ENCODE assay signal across 26 cellular contexts in genomic region chr6:3962897-3963296, GRCh38.
A peak's percentile ranks its signal among the peaks of the same experiment; 100 is the strongest.
DNase-seq lines count a peak whose midpoint lies in the region; ATAC-seq and TF ChIP-seq lines count a peak whose summit lies in the region.
"Had no signal": no experiment of that assay in that cellular context is flagged by ENCODE, and none has a peak within 500 bp of the region (broad histone marks: within the 10 kb centered on the region; RNA-seq: fewer than 3 reads in every experiment).

No MANE protein-coding gene starts in this region.

- CTCF ChIA-PET in PC-3 (lab: Charles Lee) = no interaction called here

- 91 to 100% methylated on average over 3 of the region's 3 CpGs for WGBS in GM23248 (ENCODE audit: low coverage in 1 of 2, low lambda C conversion rate in 2 of 2, missing lambda C conversion rate in 2 of 2), 2 experiments

- H4K20me1 ChIP-seq in PC-3 (ENCODE audit: low read length) = no peaks in the 10 kb centered on the region
- no peaks in the 10 kb centered on the region for H4K20me1 ChIP-seq in GM23248 (ENCODE audit: insufficient read depth)

- intact Hi-C loops in left ventricle myocardium superior (cut with micrococcal nuclease) (no loop called here), Right ventricle myocardium inferior (cut with DNase I) (no loop called here), PC-3 (cut with micrococcal nuclease) (no loop called here)

- H3K9me3 ChIP-seq in PC-3 (ENCODE audit: low read length) = no peaks in the 10 kb centered on the region
- H3K9me3 ChIP-seq in GM23248 (ENCODE audit: low read depth) = no peaks in the 10 kb centered on the region
- H3K9me3 ChIP-seq: pancreas, sigmoid colon, testis had no signal

- POLR2A ChIA-PET in PC-3 (lab: Charles Lee; ENCODE audit: unreplicated experiment) = no interaction called here

- ATAC-seq in left ventricle myocardium superior (peak; percentile 60), Right ventricle myocardium inferior (no peak), PC-3 (no peak), GM21381 (IDR thresholded peaks at IDR 0.05; ENCODE audit: unreplicated experiment) (no peak)
- no peak for ATAC-seq in activated CD4-positive, CD25-positive, alpha-beta regulatory T cell treated with anti-CD3 and anti-CD28 coated beads, Interleukin-2, amount 50 U/mL, for 24 hours
- ATAC-seq: activated T-helper 17 cell treated with anti-CD3 and anti-CD28 coated beads, Interleukin-2, amount 50 U/mL, for 72 hours; pancreas; stimulated activated naive B cell treated with anti-CD40 and anti-IgM and Interleukin-4, amounts not matched to agents 10 μg/mL and 1 μg/mL and 100 μg/mL, for 72 hours had no signal

- H2AFZ ChIP-seq in PC-3 (ENCODE audit: low read length) = no peak overlapping the region
- H2AFZ ChIP-seq in GM23248 = no peak overlapping the region

- no peak for TF ChIP-seq CTCF in PC-3 (conservative IDR thresholded peaks at IDR 0.05; ENCODE audit: low read depth, low read length)
- TF ChIP-seq CTCF in epithelial cell of esophagus (IDR thresholded peaks at IDR 0.05; ENCODE audit: insufficient read depth, low read depth, low read length, missing control alignments) = no peak

- H3K4me3 ChIP-seq in PC-3 (ENCODE audit: low read length) (no peak overlapping the region), epithelial cell of esophagus (ENCODE audit: low read length) (no peak overlapping the region), GM23248 (no peak overlapping the region)
- H3K4me3 ChIP-seq: pancreas, sigmoid colon, testis had no signal

- H3K4me1 ChIP-seq in PC-3 (ENCODE audit: insufficient read depth, low read length) (peaks cover 8% of the 10 kb centered on the region; the same call in 1 of the 2 replicates), GM23248 (ENCODE audit: insufficient read depth) (no peaks in the 10 kb centered on the region)
- H3K4me1 ChIP-seq: pancreas, sigmoid colon, testis had no signal

- H3K79me2 ChIP-seq in PC-3 (ENCODE audit: low read length) (no peaks in the 10 kb centered on the region), GM23248 (ENCODE audit: insufficient read depth) (no peaks in the 10 kb centered on the region)

- no peak for DNase-seq in left ventricle myocardium superior
- no peak for DNase-seq in Right ventricle myocardium inferior (ENCODE audit: missing footprints)
- DNase-seq in PC-3 = peak; percentile 43
- DNase-seq in epithelial cell of esophagus (ENCODE audit: low read depth) = peak; percentile 35
- no peak for DNase-seq in GM23248
- DNase-seq in retina = no peak
- DNase-seq: activated CD4-positive, alpha-beta T cell treated with anti-CD3 and anti-CD28 coated beads, Interleukin-2, amount 10 ng/mL, durations not matched to agents 7 days and 5 days; activated naive CD8-positive, alpha-beta T cell treated with anti-CD3 and anti-CD28 coated beads, Interleukin-2, amount 10 ng/mL, durations not matched to agents 7 days and 5 days; CD4-positive, CD25-positive, alpha-beta regulatory T cell; foreskin melanocyte; H9; Karpas-422; kidney; mesenchymal stem cell; naive B cell; NCI-H1092 treated with DMSO at 0.1 percent for 48 hours; NCI-H2107; NCI-H510A treated with DMSO at 0.1 percent for 48 hours; pancreas; Right ventricle myocardium superior; sigmoid colon; stimulated activated naive B cell treated with anti-CD40 and anti-IgM and Interleukin-4, amounts not matched to agents 10 μg/mL and 1 μg/mL and 100 μg/mL, for 72 hours; testis had no signal

- H3K9ac ChIP-seq in PC-3 (ENCODE audit: low read length) (no peak overlapping the region), GM23248 (no peak overlapping the region)

- no peak overlapping the region for H3K27ac ChIP-seq in PC-3 (ENCODE audit: low read length)
- no peak overlapping the region for H3K27ac ChIP-seq in GM23248
- H3K27ac ChIP-seq: pancreas, sigmoid colon, testis had no signal

- no TSS peak for BruUV-seq in PC-3 (replicated peaks; lab: Mats Ljungman, UMichigan)

- H3F3A ChIP-seq in PC-3 (ENCODE audit: low read length, unreplicated experiment) (no peaks in the 10 kb centered on the region), GM23248 (ENCODE audit: insufficient read depth) (no peaks in the 10 kb centered on the region)

- in situ Hi-C loops in GM23248 (cut with MboI) = no loop called here

- no peak overlapping the region for H3K4me2 ChIP-seq in PC-3 (ENCODE audit: low read length)
- no peak overlapping the region for H3K4me2 ChIP-seq in GM23248 (ENCODE audit: unreplicated experiment)

- H3K36me3 ChIP-seq in PC-3 (ENCODE audit: low read depth, low read length) (no peaks in the 10 kb centered on the region), GM23248 (ENCODE audit: low read depth) (no peaks in the 10 kb centered on the region)
- H3K36me3 ChIP-seq: pancreas, sigmoid colon had no signal

- H3K27me3 ChIP-seq in PC-3 (ENCODE audit: low read length) (no peaks in the 10 kb centered on the region), GM23248 (replicated peaks; ENCODE audit: insufficient read depth) (no peaks in the 10 kb centered on the region)
- H3K27me3 ChIP-seq: pancreas, sigmoid colon, testis had no signal

- H3K9me2 ChIP-seq in PC-3 (replicated peaks; ENCODE audit: low read length) = no peaks in the 10 kb centered on the region
- no peaks in the 10 kb centered on the region for H3K9me2 ChIP-seq in GM23248 (ENCODE audit: insufficient read depth)

Comparison
In these comparisons a context has a peak if more than half of its experiments do, and no peak if none do; other contexts are left out.
1. DNase-seq: peak in PC-3 (single experiment) and epithelial cell of esophagus (single experiment); none in left ventricle myocardium superior (single experiment), Right ventricle myocardium inferior (single experiment), GM23248 (single experiment) and retina (single experiment).